In the genomic region with DNA sequence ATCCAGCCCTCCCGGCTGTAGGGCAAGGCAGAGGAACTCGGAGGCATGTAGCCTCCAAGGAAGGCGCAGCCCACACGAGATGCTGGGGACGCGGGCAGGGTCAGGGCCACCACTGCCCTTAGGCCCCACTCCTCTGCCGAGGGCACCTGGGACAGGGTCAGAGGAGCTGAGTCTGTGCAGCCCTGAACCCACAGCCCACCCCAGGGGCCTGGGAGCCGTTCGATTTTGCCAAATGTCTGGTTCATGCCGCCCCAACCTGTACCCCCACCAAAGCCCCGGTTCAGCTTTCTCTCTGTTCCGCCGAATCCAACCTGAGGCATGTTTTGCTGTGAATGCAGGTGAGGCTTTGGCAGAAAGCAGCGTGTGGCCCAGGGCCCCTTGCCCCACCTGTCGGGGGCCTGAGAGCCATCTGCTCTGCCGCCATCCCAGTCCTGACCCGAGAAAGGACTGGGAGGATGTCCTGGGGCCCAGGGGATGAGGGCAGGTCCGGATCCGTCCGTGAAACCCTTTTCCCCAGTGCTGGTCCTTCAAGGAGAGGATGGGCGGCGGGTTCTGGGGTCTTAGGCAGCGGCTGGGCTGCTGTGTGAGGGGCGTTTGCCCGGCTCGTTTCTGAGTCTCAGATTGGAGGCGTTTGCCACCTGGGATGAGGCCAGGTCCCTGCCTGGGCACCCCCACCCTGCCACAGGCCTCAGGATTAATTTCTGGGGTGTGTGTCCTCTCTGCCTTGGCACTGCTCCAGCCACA, we compare ENCODE assay signal across 17 cellular contexts.
"Had no signal": no experiment of that assay in that cellular context is flagged by ENCODE, and none has a peak within 500 bp of the region (broad histone marks: within the 10 kb centered on the region; RNA-seq: fewer than 3 reads in every experiment).

No MANE protein-coding gene starts in this region.

- H3K9me3 Mint-ChIP-seq: activated CD4-positive, alpha-beta T cell treated with anti-CD3 and anti-CD28 coated beads, Interleukin-2, amount 10 ng/mL, durations not matched to agents 7 days and 5 days; activated naive CD8-positive, alpha-beta T cell treated with anti-CD3 and anti-CD28 coated beads for 36 hours; activated T-helper 1 cell treated with anti-CD3 and anti-CD28 coated beads, Interleukin-12 subunit alpha, Interleukin-12 subunit beta, Interleukin-2, Interleukin-4 antibody, amounts not matched to agents 30 ng/mL and 10 ng/mL and 1 ng/mL, durations not matched to agents 14 hours and 24 hours and 36 hours; dendritic cell treated with granulocyte-macrophage colony-stimulating factor and Interleukin-4, amounts not matched to agents 40 ng/mL and 50 ng/mL, for 4 days; T-helper 2 cell treated with Interferon-gamma antibody and Interleukin-4, amounts not matched to agents 5 μg/mL and 100 μg/mL, for 36 hours had no signal

- DNase-seq: activated CD4-positive, alpha-beta T cell treated with anti-CD3 and anti-CD28 coated beads, Interleukin-2, amount 10 ng/mL, durations not matched to agents 7 days and 5 days; activated CD4-positive, CD25-positive, alpha-beta regulatory T cell; activated naive CD8-positive, alpha-beta T cell treated with anti-CD3 and anti-CD28 coated beads for 36 hours; amygdala; body of pancreas; cerebellar nuclear complex; effector memory CD4-positive, alpha-beta T cell; foreskin melanocyte; left colon; midbrain; naive thymus-derived CD4-positive, alpha-beta T cell; stomach; SW 1271 had no signal

- H3K4me1 Mint-ChIP-seq: activated CD4-positive, alpha-beta T cell treated with anti-CD3 and anti-CD28 coated beads, Interleukin-2, amount 10 ng/mL, durations not matched to agents 7 days and 5 days had no signal

- H3K36me3 ChIP-seq: stomach, thoracic aorta had no signal

- H3K27ac Mint-ChIP-seq: activated CD4-positive, alpha-beta T cell treated with anti-CD3 and anti-CD28 coated beads, Interleukin-2, amount 10 ng/mL, durations not matched to agents 7 days and 5 days; activated naive CD8-positive, alpha-beta T cell treated with anti-CD3 and anti-CD28 coated beads for 36 hours; activated T-helper 1 cell treated with anti-CD3 and anti-CD28 coated beads, Interleukin-12 subunit alpha, Interleukin-12 subunit beta, Interleukin-2, Interleukin-4 antibody, amounts not matched to agents 30 ng/mL and 10 ng/mL and 1 ng/mL, durations not matched to agents 14 hours and 24 hours and 36 hours; dendritic cell treated with granulocyte-macrophage colony-stimulating factor and Interleukin-4, amounts not matched to agents 40 ng/mL and 50 ng/mL, for 4 days; naive thymus-derived CD4-positive, alpha-beta T cell; T-helper 2 cell treated with Interferon-gamma antibody and Interleukin-4, amounts not matched to agents 5 μg/mL and 100 μg/mL, for 36 hours had no signal

- H3K36me3 Mint-ChIP-seq: activated naive CD8-positive, alpha-beta T cell treated with anti-CD3 and anti-CD28 coated beads for 36 hours; naive thymus-derived CD4-positive, alpha-beta T cell had no signal

- H3K27ac ChIP-seq: body of pancreas, thoracic aorta had no signal

- H3K9me3 ChIP-seq: body of pancreas, stomach, thoracic aorta had no signal

- H3K4me3 ChIP-seq: body of pancreas, thoracic aorta had no signal

- H3K4me3 Mint-ChIP-seq: activated CD4-positive, alpha-beta T cell treated with anti-CD3 and anti-CD28 coated beads, Interleukin-2, amount 10 ng/mL, durations not matched to agents 7 days and 5 days; activated naive CD8-positive, alpha-beta T cell treated with anti-CD3 and anti-CD28 coated beads for 36 hours; activated T-helper 1 cell treated with anti-CD3 and anti-CD28 coated beads, Interleukin-12 subunit alpha, Interleukin-12 subunit beta, Interleukin-2, Interleukin-4 antibody, amounts not matched to agents 30 ng/mL and 10 ng/mL and 1 ng/mL, durations not matched to agents 14 hours and 24 hours and 36 hours; dendritic cell treated with granulocyte-macrophage colony-stimulating factor and Interleukin-4, amounts not matched to agents 40 ng/mL and 50 ng/mL, for 4 days; T-helper 2 cell treated with Interferon-gamma antibody and Interleukin-4, amounts not matched to agents 5 μg/mL and 100 μg/mL, for 36 hours had no signal

- ATAC-seq: body of pancreas; naive thymus-derived CD4-positive, alpha-beta T cell had no signal
